15 cellular contexts compared by ENCODE assay signal in genomic region chr9:137139468-137140150, GRCh38. TPM values are rescaled to one million over a fixed set of nuclear protein-coding genes. Genes with fewer than 3 reads are reported as not detected.
A peak's percentile ranks its signal among the peaks of the same experiment; 100 is the strongest.
DNase-seq lines count a peak whose midpoint lies in the region; ATAC-seq and TF ChIP-seq lines count a peak whose summit lies in the region.
"Had no signal": no experiment of that assay in that cellular context is flagged by ENCODE, and none has a peak within 500 bp of the region (broad histone marks: within the 10 kb centered on the region; RNA-seq: fewer than 3 reads in every experiment).

No MANE protein-coding gene starts in this region.

- no peak overlapping the region for H3K27ac ChIP-seq in PC-9
- H3K27ac ChIP-seq: colonic mucosa, RWPE1 had no signal

- H2AFZ ChIP-seq in PC-9, result no peak overlapping the region

- H3K4me1 Mint-ChIP-seq in T-helper 17 cell (peaks cover 4% of the 10 kb centered on the region), mesothelial cell of epicardium (no peaks in the 10 kb centered on the region)

- H3K27me3 ChIP-seq in PC-9 (ENCODE audit: insufficient read depth, low read depth), result peaks cover 26% of the 10 kb centered on the region; the same call in 1 of the 2 replicates

- H3K9me2 ChIP-seq in PC-9 (ENCODE audit: insufficient read depth), result no peaks in the 10 kb centered on the region

- intact Hi-C loops in PC-9 (cut with micrococcal nuclease; ENCODE audit: unreplicated experiment), result no loop called here

- TF ChIP-seq CTCF in mesothelial cell of epicardium (IDR thresholded peaks at IDR 0.05; ENCODE audit: unreplicated experiment) (no peak), PC-9 (conservative IDR thresholded peaks at IDR 0.05) (no peak)

- H3F3A ChIP-seq in PC-9 (ENCODE audit: insufficient read depth, low read depth), result peaks cover 3% of the 10 kb centered on the region; the same call in 1 of the 2 replicates

- H3K4me1 ChIP-seq in PC-9 (replicated peaks; ENCODE audit: insufficient read depth), result no peaks in the 10 kb centered on the region
- H3K4me1 ChIP-seq: colonic mucosa had no signal

- H3K4me3 ChIP-seq in PC-9, result no peak overlapping the region
- H3K4me3 ChIP-seq: colonic mucosa had no signal

- peaks cover 2% of the 10 kb centered on the region for H3K9me3 ChIP-seq in T-helper 17 cell (ENCODE audit: control insufficient read depth, low read length, poor library complexity, severe bottlenecking)
- H3K9me3 ChIP-seq in PC-9 (ENCODE audit: insufficient read depth, low read depth), result no peaks in the 10 kb centered on the region
- H3K9me3 ChIP-seq: colonic mucosa had no signal

- no TSS peak for BruUV-seq in PC-9 (replicated peaks; lab: Mats Ljungman, UMichigan)

- ATAC-seq in T-helper 17 cell, result no peak

- no peaks in the 10 kb centered on the region for H4K20me1 ChIP-seq in PC-9 (ENCODE audit: insufficient read depth)

- H3K36me3 Mint-ChIP-seq in T-helper 17 cell (ENCODE audit: low read depth), result peaks cover 8% of the 10 kb centered on the region
- no peaks in the 10 kb centered on the region for H3K36me3 Mint-ChIP-seq in mesothelial cell of epicardium
- H3K36me3 Mint-ChIP-seq: activated CD8-positive, alpha-beta memory T cell treated with anti-CD3 and anti-CD28 coated beads, Interleukin-2, amount 10 ng/mL, durations not matched to agents 7 days and 5 days had no signal

- H3K9me3 Mint-ChIP-seq in mesothelial cell of epicardium, result no peaks in the 10 kb centered on the region

- DNase-seq in D341Med (ENCODE audit: low spot score), result peak; percentile 27
- no peak for DNase-seq in T-helper 17 cell
- no peak for DNase-seq in mesothelial cell of epicardium (ENCODE audit: low spot score in 2 of 2, unreplicated experiment in 2 of 2)
- no peak for DNase-seq in PC-9
- no peak for DNase-seq in HuH-7.5 (ENCODE audit: low spot score)
- no peak for DNase-seq in SIG-M5 (lab: John Stamatoyannopoulos, UW)
- DNase-seq: activated CD8-positive, alpha-beta memory T cell treated with anti-CD3 and anti-CD28 coated beads, Interleukin-2, amount 10 ng/mL, durations not matched to agents 7 days and 5 days; activated gamma-delta T cell; aorta; Calu3; colonic mucosa; mammary epithelial cell; NCI-H1694 treated with DMSO at 0.1 percent for 48 hours had no signal

- CTCF ChIA-PET in PC-9 (lab: Charles Lee), result interaction anchor here (0.6 kb wide), 1 partner anchor 11 kb away, joined by 3 read pairs; no protein-coding TSS in a partner anchor

- H3K4me3 Mint-ChIP-seq in T-helper 17 cell, result peak overlapping the region; percentile 45
- peak overlapping the region; percentile 30 for H3K4me3 Mint-ChIP-seq in mesothelial cell of epicardium
- H3K4me3 Mint-ChIP-seq: activated CD8-positive, alpha-beta memory T cell treated with anti-CD3 and anti-CD28 coated beads, Interleukin-2, amount 10 ng/mL, durations not matched to agents 7 days and 5 days had no signal

- POLR2A ChIA-PET in PC-9 (lab: Charles Lee; ENCODE audit: unreplicated experiment), result no interaction called here

- H3K27ac Mint-ChIP-seq in T-helper 17 cell, result no peak overlapping the region
- no peak overlapping the region for H3K27ac Mint-ChIP-seq in mesothelial cell of epicardium
- H3K27ac Mint-ChIP-seq: activated CD8-positive, alpha-beta memory T cell treated with anti-CD3 and anti-CD28 coated beads, Interleukin-2, amount 10 ng/mL, durations not matched to agents 7 days and 5 days had no signal

- H3K27me3 Mint-ChIP-seq in T-helper 17 cell, result peaks cover 65% of the 10 kb centered on the region
- H3K27me3 Mint-ChIP-seq in mesothelial cell of epicardium (ENCODE audit: low read depth), result peaks cover 90% of the 10 kb centered on the region

- H3K36me3 ChIP-seq in PC-9 (ENCODE audit: low read depth), result no peaks in the 10 kb centered on the region
- H3K36me3 ChIP-seq: colonic mucosa had no signal

- H3K79me2 ChIP-seq in PC-9 (ENCODE audit: low read depth), result no peaks in the 10 kb centered on the region

- H3K4me2 ChIP-seq in PC-9, result no peak overlapping the region

RNA-seq across cellular contexts. Expression of gene GRIN1, which starts 0.7 kb away (rescaled TPM):
- total RNA-seq in T-helper 17 cell (not detected), mesothelial cell of epicardium (0.58 to 0.99 TPM (median 0.64 TPM) in 3 replicates), PC-9 (2021) (0.10 TPM in 1 of 2 replicates, not detected in the other)
- total RNA-seq: activated CD8-positive, alpha-beta memory T cell treated with anti-CD3 and anti-CD28 coated beads, Interleukin-2, amount 10 ng/mL, durations not matched to agents 7 days and 5 days; aorta had no signal

RNA-seq across cellular contexts. Expression of gene DPP7, which starts 25.1 kb away (rescaled TPM):
- total RNA-seq in T-helper 17 cell (100 to 1,000 TPM; 270 to 311 TPM), mesothelial cell of epicardium (149 to 159 TPM (median 157 TPM) in 3 replicates), PC-9 (2021) (104 and 126 TPM in 2 replicates)

RNA-seq across cellular contexts. Expression of gene LRRC26, which starts 30.2 kb away (rescaled TPM):
- total RNA-seq in T-helper 17 cell (not detected), mesothelial cell of epicardium (not detected in 3 replicates), PC-9 (2021) (2.3 and 2.5 TPM in 2 replicates)
- total RNA-seq: aorta, MCF 10A had no signal

RNA-seq across cellular contexts. Expression of gene TMEM210, which starts 32.2 kb away (rescaled TPM):
- total RNA-seq in T-helper 17 cell, result not detected
- not detected in 3 replicates for total RNA-seq in mesothelial cell of epicardium
- total RNA-seq in PC-9 (2021), result 0.74 and 1.5 TPM in 2 replicates
- total RNA-seq: activated CD8-positive, alpha-beta memory T cell treated with anti-CD3 and anti-CD28 coated beads, Interleukin-2, amount 10 ng/mL, durations not matched to agents 7 days and 5 days; aorta; Calu3; mammary epithelial cell; MCF 10A had no signal

RNA-seq across cellular contexts. Expression of gene ANAPC2, which starts 48.8 kb away (rescaled TPM):
- total RNA-seq in T-helper 17 cell, result 100 to 1,000 TPM; 114 to 116 TPM
- 86.1 to 89.3 TPM (median 87.1 TPM) in 3 replicates for total RNA-seq in mesothelial cell of epicardium
- 92.1 and 95.4 TPM in 2 replicates for total RNA-seq in PC-9 (2021)
